In the genomic region with DNA sequence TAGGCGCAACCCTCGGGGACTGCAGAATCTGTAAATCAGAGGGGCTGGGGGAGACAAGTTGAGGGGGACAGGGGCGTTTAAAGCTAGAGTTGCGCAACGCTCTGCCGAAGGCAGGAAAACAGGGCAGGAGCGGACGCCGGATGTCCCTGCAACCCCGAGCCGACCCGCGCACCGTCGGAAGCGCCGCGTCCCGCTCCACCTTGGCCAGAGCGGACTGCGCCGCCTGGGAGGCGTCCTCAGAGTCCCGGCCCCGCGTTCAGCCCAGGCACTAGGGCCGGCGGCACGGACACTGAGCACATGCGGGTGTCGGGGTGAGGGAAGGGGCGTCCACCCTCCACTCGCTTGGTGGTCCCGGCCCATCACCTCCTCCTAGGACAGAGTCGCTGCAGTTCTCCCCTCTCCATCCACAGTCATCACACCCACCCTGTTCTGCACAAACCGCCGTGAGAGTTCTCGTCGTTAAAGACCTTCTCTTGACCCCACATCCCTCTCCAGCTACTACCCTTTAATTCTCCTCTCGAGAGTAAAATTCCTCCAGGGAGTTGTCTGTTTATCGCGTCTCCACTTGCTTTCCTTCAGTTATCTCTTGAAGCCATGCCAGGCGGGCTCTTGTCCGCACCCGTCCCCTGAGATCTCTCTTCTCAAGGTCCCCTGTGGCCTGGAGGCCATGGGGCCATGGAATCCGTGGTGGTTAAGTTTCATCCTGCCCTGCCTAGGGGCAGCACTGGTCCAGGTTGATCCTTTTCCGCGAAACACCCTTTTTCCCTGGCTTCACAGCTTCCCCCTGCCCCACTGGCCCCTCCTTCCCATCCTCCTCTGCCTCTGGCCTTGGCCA, we compare ENCODE assay signal across 6 cellular contexts. TPM values are rescaled to one million over a fixed set of nuclear protein-coding genes. Genes with fewer than 3 reads are reported as not detected.
A peak's percentile ranks its signal among the peaks of the same experiment; 100 is the strongest.
DNase-seq lines count a peak whose midpoint lies in the region; ATAC-seq and TF ChIP-seq lines count a peak whose summit lies in the region.

No MANE protein-coding gene starts in this region.

- H3K36me3 ChIP-seq in SJSA1 (peaks cover 37% of the 10 kb centered on the region), iPS-15b (ENCODE audit: control insufficient read depth, insufficient read depth, low read length) (peaks cover 4% of the 10 kb centered on the region)

- H3K4me1 ChIP-seq in SJSA1 (replicated peaks) (peaks cover 51% of the 10 kb centered on the region), iPS-15b (ENCODE audit: control insufficient read depth, insufficient read depth, low read length) (peaks cover 24% of the 10 kb centered on the region)

- H3K4me3 ChIP-seq in GM12875 (ENCODE audit: low read depth, low read length) = peak overlapping the region; percentile 70
- peak overlapping the region; percentile 68 for H3K4me3 ChIP-seq in SJSA1
- H3K4me3 ChIP-seq in iPS-15b (ENCODE audit: low read depth, low read length) = peak overlapping the region; percentile 57

- no peak for ATAC-seq in GM18873 (IDR thresholded peaks at IDR 0.05; ENCODE audit: low FRiP score, unreplicated experiment)

- no peak overlapping the region for H3K27ac ChIP-seq in SJSA1

- H3K9me3 ChIP-seq in SJSA1 (replicated peaks) = no peaks in the 10 kb centered on the region
- H3K9me3 ChIP-seq in iPS-15b (ENCODE audit: control insufficient read depth, insufficient read depth, low read length) = no peaks in the 10 kb centered on the region

- DNase-seq in SJSA1 (ENCODE audit: low read depth in 1 of 2, low spot score in 2 of 2) (no peak), putamen (ENCODE audit: low spot score) (no peak), RPMI8226 (no peak)

- peak overlapping the region; percentile 54 for H3K9ac ChIP-seq in iPS-15b (ENCODE audit: low read depth, low read length)

- H3K27me3 ChIP-seq in SJSA1 (replicated peaks) = no peaks in the 10 kb centered on the region
- peaks cover 12% of the 10 kb centered on the region for H3K27me3 ChIP-seq in iPS-15b (ENCODE audit: control insufficient read depth, insufficient read depth, low read length)

- no peak for TF ChIP-seq CTCF in GM12875 (IDR thresholded peaks at IDR 0.05; ENCODE audit: borderline replicate concordance, insufficient read depth, low read depth, low read length)

RNA-seq across cellular contexts. Expression of gene PDLIM7, which starts 0.8 kb away (rescaled TPM):
- 175 and 274 TPM in 2 replicates for total RNA-seq in SJSA1 (2014; rRNA removed; shearing (Covaris generic))

RNA-seq across cellular contexts. Expression of gene DOK3, which starts 11.4 kb away (rescaled TPM):
- total RNA-seq in SJSA1 (2014; rRNA removed; shearing (Covaris generic)) = 1.8 and 4.2 TPM in 2 replicates

RNA-seq across cellular contexts. Expression of gene DDX41, which starts 18.5 kb away (rescaled TPM):
- 131 and 150 TPM in 2 replicates for total RNA-seq in SJSA1 (2014; rRNA removed; shearing (Covaris generic))

RNA-seq across cellular contexts. Expression of gene DBN1, which starts 24.8 kb away (rescaled TPM):
- 147 and 149 TPM in 2 replicates for total RNA-seq in SJSA1 (2014; rRNA removed; shearing (Covaris generic))

RNA-seq across cellular contexts. Expression of gene PRR7, which starts 51.6 kb away (rescaled TPM):
- total RNA-seq in SJSA1 (2014; rRNA removed; shearing (Covaris generic)) = 7.4 and 12.6 TPM in 2 replicates
